Comparison of ENCODE assay signal across 9 cellular contexts in the genomic region with DNA sequence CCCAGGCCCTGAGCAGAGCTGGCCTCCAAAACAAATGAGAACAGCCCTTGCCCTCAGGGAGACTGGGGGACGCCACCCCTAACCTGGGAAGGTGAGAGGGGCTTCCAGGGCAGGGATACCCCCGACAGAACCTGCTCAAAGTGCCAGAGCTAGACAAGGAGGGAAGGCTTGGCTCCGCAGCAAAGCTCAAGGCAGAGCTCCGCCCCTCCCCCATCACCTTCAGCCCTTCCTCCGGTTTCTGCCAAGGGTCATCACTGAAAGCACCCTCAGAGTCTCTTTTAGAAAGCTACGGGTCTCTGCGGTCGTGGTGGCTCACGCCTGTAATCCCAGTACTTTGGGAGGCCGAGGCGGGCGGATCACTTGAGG.
DNase-seq lines count a peak whose midpoint lies in the region; ATAC-seq, FAIRE-seq and TF ChIP-seq lines count a peak whose summit lies in the region.
"Had no signal": no experiment of that assay in that cellular context is flagged by ENCODE, and none has a peak within 500 bp of the region (broad histone marks: within the 10 kb centered on the region; RNA-seq: fewer than 3 reads in every experiment).

No MANE protein-coding gene starts in this region.

- H3K4me3 ChIP-seq in OCI-LY1 (ENCODE audit: low read depth, low read length, poor library complexity, severe bottlenecking) = peak overlapping the region; percentile 66
- H3K4me3 ChIP-seq in epithelial cell of proximal tubule (ENCODE audit: low read depth, low read length) = peak overlapping the region; percentile 55
- H3K4me3 ChIP-seq in small intestine (ENCODE audit: low read depth in 1 of 2, low read length in 2 of 2) = peak overlapping the region in 1 of 2 donors; percentile 44
- peak overlapping the region in 28 of 59 donors; percentile 50 to 77 (median 67) for H3K4me3 ChIP-seq in dorsolateral prefrontal cortex

- no peaks in the 10 kb centered on the region for H3K9me2 ChIP-seq in OCI-LY1 (ENCODE audit: low read depth, low read length)

- no peak overlapping the region for H3K27ac Mint-ChIP-seq in activated CD4-positive, alpha-beta T cell treated with anti-CD3 and anti-CD28 coated beads, Interleukin-2, amount 10 ng/mL, durations not matched to agents 24 days and 14 days

- H3K27me3 ChIP-seq in OCI-LY1 (ENCODE audit: insufficient read depth, low read length) = no peaks in the 10 kb centered on the region
- no peaks in the 10 kb centered on the region for H3K27me3 ChIP-seq in small intestine (ENCODE audit: control insufficient read depth in 2 of 2, insufficient read depth in 2 of 2, low read length in 2 of 2)
- H3K27me3 ChIP-seq in dorsolateral prefrontal cortex = peaks cover 0 to 33% (median 3%) of the 10 kb centered on the region in 45 donors

- H3K36me3 ChIP-seq in OCI-LY1 (ENCODE audit: insufficient read depth, low read length) (no peaks in the 10 kb centered on the region), small intestine (ENCODE audit: control insufficient read depth in 2 of 2, insufficient read depth in 2 of 2, low read length in 2 of 2) (no peaks in the 10 kb centered on the region)

- 35 to 54% (median 39%) methylated on average over 11 to 12 of the region's 12 CpGs for WGBS in small intestine, 3 donors

- no peaks in the 10 kb centered on the region for H3K9me3 ChIP-seq in OCI-LY1 (ENCODE audit: low read length)
- H3K9me3 ChIP-seq in small intestine (ENCODE audit: control insufficient read depth, low read depth) = no peaks in the 10 kb centered on the region

- H2AFZ ChIP-seq in OCI-LY1 (ENCODE audit: low read length) = no peak overlapping the region

- H3K36me3 Mint-ChIP-seq in activated CD4-positive, alpha-beta T cell treated with anti-CD3 and anti-CD28 coated beads, Interleukin-2, amount 10 ng/mL, durations not matched to agents 24 days and 14 days (ENCODE audit: low read depth) = no peaks in the 10 kb centered on the region

- H3K79me2 ChIP-seq in OCI-LY1 (ENCODE audit: insufficient read depth, low read length) = no peaks in the 10 kb centered on the region

- peaks cover 40% of the 10 kb centered on the region for H3K4me1 Mint-ChIP-seq in activated CD4-positive, alpha-beta T cell treated with anti-CD3 and anti-CD28 coated beads, Interleukin-2, amount 10 ng/mL, durations not matched to agents 24 days and 14 days

- H3K27ac ChIP-seq in OCI-LY1 (ENCODE audit: low read depth, low read length, poor library complexity, severe bottlenecking) = peak overlapping the region; percentile 99
- H3K27ac ChIP-seq in small intestine (ENCODE audit: low read depth in 1 of 2, low read length in 1 of 2) = no peak overlapping the region
- H3K27ac ChIP-seq in dorsolateral prefrontal cortex = no peak overlapping the region
- H3K27ac ChIP-seq: C4-2B had no signal

- peaks cover 74% of the 10 kb centered on the region for H3K4me1 ChIP-seq in OCI-LY1 (ENCODE audit: insufficient read depth, low read length, severe bottlenecking)
- H3K4me1 ChIP-seq in small intestine (ENCODE audit: control insufficient read depth in 2 of 2, insufficient read depth in 1 of 2, low read depth in 1 of 2, low read length in 1 of 2) = no peaks in the 10 kb centered on the region

- H3K4me2 ChIP-seq in OCI-LY1 (ENCODE audit: low read length) = peak overlapping the region; percentile 75

- FAIRE-seq in small intestine (lab: Jason Lieb, UNC) = no peak

- peaks cover 11% of the 10 kb centered on the region for H3F3A ChIP-seq in OCI-LY1 (ENCODE audit: insufficient read depth, low read length)

- TF ChIP-seq CTCF in OCI-LY1 (IDR thresholded peaks at IDR 0.05; ENCODE audit: low read length) = no peak
- TF ChIP-seq CTCF in epithelial cell of proximal tubule (conservative IDR thresholded peaks at IDR 0.05; ENCODE audit: low read depth, low read length) = no peak
- no peak for TF ChIP-seq CTCF in dorsolateral prefrontal cortex (IDR thresholded peaks at IDR 0.05 in 54 of 56, conservative IDR thresholded peaks at IDR 0.05 in 2 of 56; ENCODE audit: low read depth in 1 of 56, partially characterized antibody in 56 of 56)

- no peak for ATAC-seq in GM18868 (IDR thresholded peaks at IDR 0.05; ENCODE audit: unreplicated experiment)

- no peak for DNase-seq in activated CD4-positive, alpha-beta T cell treated with anti-CD3 and anti-CD28 coated beads, Interleukin-2, amount 10 ng/mL, durations not matched to agents 24 days and 14 days
- DNase-seq in activated CD4-positive, alpha-beta T cell treated with anti-CD3 and anti-CD28 coated beads, Interleukin-2, amount 50 U/mL, for 1 hour = no peak
- DNase-seq in epithelial cell of proximal tubule (ENCODE audit: low read depth) = no peak
- DNase-seq in small intestine = peak; percentile 20
- no peak for DNase-seq in GF-D8 (lab: John Stamatoyannopoulos, UW)
- DNase-seq in dorsolateral prefrontal cortex = no peak

- H3K9me3 Mint-ChIP-seq in activated CD4-positive, alpha-beta T cell treated with anti-CD3 and anti-CD28 coated beads, Interleukin-2, amount 10 ng/mL, durations not matched to agents 24 days and 14 days = no peaks in the 10 kb centered on the region

- intact Hi-C loops in activated CD4-positive, alpha-beta T cell treated with anti-CD3 and anti-CD28 coated beads, Interleukin-2, amount 10 ng/mL, durations not matched to agents 24 days and 14 days (cut with micrococcal nuclease) = loop anchor here (1.0 to 5.0 kb wide), 3 partner anchors 55 to 113 kb away; no protein-coding TSS in a partner anchor
- intact Hi-C loops in dorsolateral prefrontal cortex (cut with DNase I) = loop anchor here in 1 of 2 donors (2.0 kb wide), 1 partner anchor 493 kb away; no protein-coding TSS in a partner anchor

- peak overlapping the region; percentile 69 for H3K9ac ChIP-seq in OCI-LY1 (ENCODE audit: low read length)

- no peaks in the 10 kb centered on the region for H4K20me1 ChIP-seq in OCI-LY1 (ENCODE audit: insufficient read depth, low read length)

- H3K27me3 Mint-ChIP-seq in activated CD4-positive, alpha-beta T cell treated with anti-CD3 and anti-CD28 coated beads, Interleukin-2, amount 10 ng/mL, durations not matched to agents 24 days and 14 days = no peaks in the 10 kb centered on the region

- peak overlapping the region; percentile 83 for H3K4me3 Mint-ChIP-seq in activated CD4-positive, alpha-beta T cell treated with anti-CD3 and anti-CD28 coated beads, Interleukin-2, amount 10 ng/mL, durations not matched to agents 24 days and 14 days
